Comparison of ENCODE assay signal across 8 cellular contexts in the genomic region with DNA sequence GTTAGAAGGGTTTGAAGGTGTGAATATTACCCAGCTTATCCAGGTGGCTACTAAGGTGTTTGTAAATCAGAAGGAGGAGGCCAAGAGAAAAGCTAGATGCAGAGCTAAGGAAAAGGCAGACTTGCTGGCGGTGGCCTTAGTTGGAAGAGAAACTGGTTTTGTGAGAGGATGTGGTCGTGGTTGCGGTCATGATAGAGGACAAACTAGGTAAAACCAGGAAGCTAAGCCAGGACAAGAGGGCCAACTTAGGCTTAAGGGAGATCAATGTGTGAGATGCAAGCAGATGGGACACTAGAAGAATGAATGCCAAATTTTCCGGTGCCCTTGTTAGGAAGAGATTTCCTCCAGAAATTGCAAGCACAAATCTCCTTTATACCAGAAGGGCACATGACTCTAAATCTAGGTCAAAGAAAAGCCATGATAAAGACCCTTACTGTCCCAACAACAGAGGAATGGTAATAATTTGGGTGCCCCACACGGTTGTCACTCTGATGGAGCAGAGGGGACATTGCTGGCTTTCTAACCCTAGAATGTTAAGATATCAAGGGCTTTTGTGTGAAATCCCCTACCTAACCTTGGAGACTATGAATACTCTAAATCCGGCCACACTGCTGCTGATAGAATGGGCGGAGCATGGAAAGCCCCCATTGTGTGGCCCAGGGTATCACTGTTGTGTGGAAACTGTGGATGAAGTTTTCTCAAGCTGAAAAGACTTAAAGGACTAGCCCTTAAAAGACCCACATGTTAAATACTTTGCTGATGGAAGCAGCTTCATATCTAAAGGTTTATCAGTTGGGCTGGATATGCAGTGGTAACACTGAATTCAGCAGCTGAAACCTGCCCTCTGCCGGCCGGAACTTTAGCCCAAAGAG.
DNase-seq lines count a peak whose midpoint lies in the region; ATAC-seq and TF ChIP-seq lines count a peak whose summit lies in the region.

No MANE protein-coding gene starts in this region.

- H3K4me3 ChIP-seq in fibroblast of pulmonary artery (replicated peaks; ENCODE audit: low read depth, low read length) = no peak overlapping the region

- ATAC-seq in GM19351 (IDR thresholded peaks at IDR 0.05; ENCODE audit: unreplicated experiment) (peak; percentile 64), HG03354 (IDR thresholded peaks at IDR 0.05; ENCODE audit: poor library complexity, severe bottlenecking, unreplicated experiment) (peak; percentile 70)

- peak; percentile 21 for TF ChIP-seq CTCF in fibroblast of pulmonary artery (IDR thresholded peaks at IDR 0.05; ENCODE audit: low read length, missing control alignments)

- DNase-seq in ELR (ENCODE audit: low read depth) (peak; percentile 13), T-helper 1 cell (peak in 3 of 5 donors; percentile 6 to 59 (median 23)), fibroblast of pulmonary artery (ENCODE audit: low read depth) (no peak), kidney tubule cell (ENCODE audit: low spot score) (no peak), NCI-H2081 treated with DMSO at 0.1 percent for 48 hours (lab: John Stamatoyannopoulos, UW) (no peak), Kasumi-1 (lab: John Stamatoyannopoulos, UW) (no peak)

Comparison
In these comparisons a context has a peak if more than half of its experiments do, and no peak if none do; other contexts are left out.
1. DNase-seq: peak in ELR (single experiment) and T-helper 1 cell (3 of 5); none in fibroblast of pulmonary artery (single experiment), kidney tubule cell (single experiment), NCI-H2081 treated with DMSO at 0.1 percent for 48 hours (single experiment) and Kasumi-1 (0 of 2).